In genomic region chr6:22470454-22471368, GRCh38 we compare ENCODE assay signal across 8 cellular contexts.
DNase-seq lines count a peak whose midpoint lies in the region; ATAC-seq and TF ChIP-seq lines count a peak whose summit lies in the region.

No MANE protein-coding gene starts in this region.

- H3K27me3 ChIP-seq in heart right ventricle: no peaks in the 10 kb centered on the region
- no peaks in the 10 kb centered on the region for H3K27me3 ChIP-seq in thoracic aorta (replicated peaks; ENCODE audit: insufficient read depth)

- H3K4me1 ChIP-seq in heart right ventricle: peaks cover 0 to 48% (median 25%) of the 10 kb centered on the region in 9 donors
- peaks cover 9 to 31% of the 10 kb centered on the region in 2 donors for H3K4me1 ChIP-seq in thoracic aorta (ENCODE audit: control insufficient read depth in 1 of 2, low read depth in 2 of 2)

- no peaks in the 10 kb centered on the region for H3K9me3 ChIP-seq in heart right ventricle
- H3K9me3 ChIP-seq in thoracic aorta: no peaks in the 10 kb centered on the region

- H3K36me3 ChIP-seq in heart right ventricle: no peaks in the 10 kb centered on the region
- no peaks in the 10 kb centered on the region for H3K36me3 ChIP-seq in thoracic aorta

- no peaks in the 10 kb centered on the region for H3K27me3 Mint-ChIP-seq in activated CD4-positive, alpha-beta T cell treated with anti-CD3 and anti-CD28 coated beads for 36 hours

- in situ Hi-C loops in SK-MEL-5 (cut with HindIII; ENCODE audit: low pct_unique_long_range_greater_than_20kb, low sequenced_read_pairs): no loop called here

- CTCF ChIA-PET in activated CD4-positive, alpha-beta T cell treated with anti-CD3 and anti-CD28 coated beads for 36 hours (lab: Charles Lee): no interaction called here

- H3K9me3 Mint-ChIP-seq in activated CD4-positive, alpha-beta T cell treated with anti-CD3 and anti-CD28 coated beads for 36 hours (ENCODE audit: low read depth): no peaks in the 10 kb centered on the region

- no peaks in the 10 kb centered on the region for H3K4me1 Mint-ChIP-seq in activated CD4-positive, alpha-beta T cell treated with anti-CD3 and anti-CD28 coated beads for 36 hours

- H3K36me3 Mint-ChIP-seq in activated CD4-positive, alpha-beta T cell treated with anti-CD3 and anti-CD28 coated beads for 36 hours (ENCODE audit: low read depth): no peaks in the 10 kb centered on the region

- intact Hi-C loops in heart right ventricle (cut with DNase I): loop anchor here in 1 of 10 donors (5.0 kb wide), 1 partner anchor 147 kb away; no protein-coding TSS in a partner anchor
- intact Hi-C loops in activated CD4-positive, alpha-beta T cell treated with anti-CD3 and anti-CD28 coated beads for 36 hours (cut with DNase I, micrococcal nuclease): no loop called here

- 34 to 41% methylated on average over 8 of the region's 8 CpGs for WGBS in heart right ventricle, 2 donors

- peak; percentile 18 for DNase-seq in HuH-7 (ENCODE audit: low spot score)
- DNase-seq in SK-MEL-5 (ENCODE audit: low read depth, low spot score): peak; percentile 12
- DNase-seq in heart right ventricle: peak in 1 of 2 donors; percentile 72
- DNase-seq in thoracic aorta (ENCODE audit: low spot score): peak; percentile 13
- DNase-seq in activated CD4-positive, alpha-beta T cell treated with anti-CD3 and anti-CD28 coated beads for 36 hours: no peak
- DNase-seq in GM19238 (ENCODE audit: insufficient read length, low spot score): no peak
- DNase-seq in NCI-H2227 treated with DMSO at 0.1 percent for 48 hours (lab: John Stamatoyannopoulos, UW): no peak

- TF ChIP-seq CTCF in heart right ventricle (IDR thresholded peaks at IDR 0.05) (peak in 7 of 9 donors; percentile 11 to 63 (median 27)), thoracic aorta (IDR thresholded peaks at IDR 0.05) (no peak)

- POLR2A ChIA-PET in activated CD4-positive, alpha-beta T cell treated with anti-CD3 and anti-CD28 coated beads for 36 hours (lab: Charles Lee): no interaction called here

- peak overlapping the region in 2 of 10 donors; percentile 17 for H3K4me3 ChIP-seq in heart right ventricle
- peak overlapping the region; percentile 54 for H3K4me3 ChIP-seq in thoracic aorta

- no peak overlapping the region for H3K27ac Mint-ChIP-seq in activated CD4-positive, alpha-beta T cell treated with anti-CD3 and anti-CD28 coated beads for 36 hours

- no peak overlapping the region for H3K4me3 Mint-ChIP-seq in activated CD4-positive, alpha-beta T cell treated with anti-CD3 and anti-CD28 coated beads for 36 hours

- ATAC-seq in heart right ventricle (peak; percentile 85 to 93 (median 90)), thoracic aorta (ENCODE audit: insufficient number of reproducible peaks, low FRiP score, low read depth) (peak; percentile 56), HG03378 (IDR thresholded peaks at IDR 0.05; ENCODE audit: unreplicated experiment) (no peak)
- no peak for ATAC-seq in activated CD4-positive, alpha-beta T cell treated with anti-CD3 and anti-CD28 coated beads for 36 hours

- H3K27ac ChIP-seq in heart right ventricle: peak overlapping the region in 9 of 10 donors; percentile 0 to 80 (median 48)
- no peak overlapping the region for H3K27ac ChIP-seq in thoracic aorta

Comparison
In these comparisons a context has a peak if more than half of its experiments do, and no peak if none do; other contexts are left out.
1. DNase-seq: peak in HuH-7 (single experiment), SK-MEL-5 (single experiment) and thoracic aorta (single experiment); none in activated CD4-positive, alpha-beta T cell treated with anti-CD3 and anti-CD28 coated beads for 36 hours (single experiment), GM19238 (single experiment) and NCI-H2227 treated with DMSO at 0.1 percent for 48 hours (single experiment).
2. ATAC-seq: peak in heart right ventricle (8 of 8) and thoracic aorta (single experiment); none in activated CD4-positive, alpha-beta T cell treated with anti-CD3 and anti-CD28 coated beads for 36 hours (single experiment) and HG03378 (single experiment).
3. H3K27ac ChIP-seq: peak in heart right ventricle (9 of 10); none in thoracic aorta (0 of 2).